ENCODE assay signal across 17 cellular contexts in the genomic region with DNA sequence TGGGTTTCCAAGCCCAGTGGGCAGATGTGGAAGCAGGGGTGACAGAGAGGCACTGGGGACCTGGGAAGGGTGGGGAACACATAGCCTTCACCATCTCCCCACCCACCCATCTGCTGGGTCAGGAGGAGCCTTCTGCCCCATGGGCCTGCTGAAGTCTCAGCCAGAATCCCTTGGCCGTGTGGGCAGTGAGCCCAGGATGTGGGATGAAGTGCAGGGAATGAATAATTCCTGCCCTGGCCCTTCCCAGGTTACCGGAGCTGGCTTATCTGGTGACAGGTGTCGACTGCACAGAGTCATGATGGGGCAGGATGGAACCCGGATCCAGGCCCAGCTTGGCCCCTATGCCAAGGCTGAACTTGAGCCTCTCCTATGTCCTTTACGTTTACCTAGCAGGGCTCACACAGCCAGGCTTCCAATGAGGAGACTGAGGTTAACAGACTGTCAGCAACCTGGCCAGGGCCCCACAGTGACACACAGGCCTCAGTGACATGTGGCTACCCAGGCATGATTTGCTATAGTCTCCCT. TPM values are rescaled to one million over a fixed set of nuclear protein-coding genes. Genes with fewer than 3 reads are reported as not detected.
"Had no signal": no experiment of that assay in that cellular context is flagged by ENCODE, and none has a peak within 500 bp of the region (broad histone marks: within the 10 kb centered on the region; RNA-seq: fewer than 3 reads in every experiment).

No MANE protein-coding gene starts in this region.

- H3K4me3 Mint-ChIP-seq: activated CD4-positive, alpha-beta memory T cell treated with anti-CD3 and anti-CD28 coated beads, Interleukin-2, amount 10 ng/mL, durations not matched to agents 7 days and 5 days; activated CD4-positive, alpha-beta T cell treated with anti-CD3 and anti-CD28 coated beads, Interleukin-2, amount 10 ng/mL, durations not matched to agents 24 days and 14 days; activated naive CD4-positive, alpha-beta T cell treated with anti-CD3 and anti-CD28 coated beads, Interleukin-2, amount 10 ng/mL, durations not matched to agents 7 days and 5 days; dendritic cell treated with granulocyte-macrophage colony-stimulating factor and Interleukin-4, amounts not matched to agents 40 ng/mL and 50 ng/mL, for 4 days; naive thymus-derived CD4-positive, alpha-beta T cell; neural crest cell; stimulated activated naive B cell treated with anti-CD40 and anti-IgM and Interleukin-4, amounts not matched to agents 10 μg/mL and 1 μg/mL and 100 μg/mL, for 72 hours had no signal

- H3K27ac Mint-ChIP-seq: activated CD4-positive, alpha-beta memory T cell treated with anti-CD3 and anti-CD28 coated beads, Interleukin-2, amount 10 ng/mL, durations not matched to agents 7 days and 5 days; activated CD4-positive, alpha-beta T cell treated with anti-CD3 and anti-CD28 coated beads, Interleukin-2, amount 10 ng/mL, durations not matched to agents 24 days and 14 days; activated naive CD4-positive, alpha-beta T cell treated with anti-CD3 and anti-CD28 coated beads, Interleukin-2, amount 10 ng/mL, durations not matched to agents 7 days and 5 days; dendritic cell treated with granulocyte-macrophage colony-stimulating factor and Interleukin-4, amounts not matched to agents 40 ng/mL and 50 ng/mL, for 4 days; stimulated activated naive B cell treated with anti-CD40 and anti-IgM and Interleukin-4, amounts not matched to agents 10 μg/mL and 1 μg/mL and 100 μg/mL, for 72 hours had no signal

- DNase-seq: activated CD4-positive, alpha-beta memory T cell treated with anti-CD3 and anti-CD28 coated beads, Interleukin-2, amount 10 ng/mL, durations not matched to agents 7 days and 5 days; activated CD4-positive, alpha-beta T cell treated with anti-CD3 and anti-CD28 coated beads, Interleukin-2, amount 10 ng/mL, durations not matched to agents 24 days and 14 days; activated effector memory CD4-positive, alpha-beta T cell treated with anti-CD3 and anti-CD28 coated beads, Interleukin-2, amount 50 U/mL, for 16 hours; activated naive CD4-positive, alpha-beta T cell treated with anti-CD3 and anti-CD28 coated beads, Interleukin-2, amount 10 ng/mL, durations not matched to agents 7 days and 5 days; effector CD4-positive, alpha-beta T cell; foreskin fibroblast; lower lobe of right lung; naive thymus-derived CD4-positive, alpha-beta T cell; stimulated activated CD4-positive, alpha-beta T cell treated with anti-CD3 and anti-CD28 coated beads, Interleukin-2, amount 100 ng/mL, for 48 hours; stimulated activated CD8-positive, alpha-beta memory T cell treated with anti-CD3 and anti-CD28 coated beads, Interleukin-4, amount 100 ng/mL, for 48 hours; stimulated activated naive B cell treated with anti-CD40 and anti-IgM and Interleukin-4, amounts not matched to agents 10 μg/mL and 1 μg/mL and 100 μg/mL, for 72 hours; transverse colon had no signal

- H3K27me3 Mint-ChIP-seq: activated CD4-positive, alpha-beta memory T cell treated with anti-CD3 and anti-CD28 coated beads, Interleukin-2, amount 10 ng/mL, durations not matched to agents 7 days and 5 days; activated CD4-positive, alpha-beta T cell treated with anti-CD3 and anti-CD28 coated beads, Interleukin-2, amount 10 ng/mL, durations not matched to agents 24 days and 14 days; activated naive CD4-positive, alpha-beta T cell treated with anti-CD3 and anti-CD28 coated beads, Interleukin-2, amount 10 ng/mL, durations not matched to agents 7 days and 5 days; dendritic cell treated with granulocyte-macrophage colony-stimulating factor and Interleukin-4, amounts not matched to agents 40 ng/mL and 50 ng/mL, for 4 days; naive thymus-derived CD4-positive, alpha-beta T cell; stimulated activated naive B cell treated with anti-CD40 and anti-IgM and Interleukin-4, amounts not matched to agents 10 μg/mL and 1 μg/mL and 100 μg/mL, for 72 hours had no signal

- H3K4me1 Mint-ChIP-seq: activated CD4-positive, alpha-beta T cell treated with anti-CD3 and anti-CD28 coated beads, Interleukin-2, amount 10 ng/mL, durations not matched to agents 24 days and 14 days had no signal

- H3K9me3 Mint-ChIP-seq: activated CD4-positive, alpha-beta memory T cell treated with anti-CD3 and anti-CD28 coated beads, Interleukin-2, amount 10 ng/mL, durations not matched to agents 7 days and 5 days; activated CD4-positive, alpha-beta T cell treated with anti-CD3 and anti-CD28 coated beads, Interleukin-2, amount 10 ng/mL, durations not matched to agents 24 days and 14 days; dendritic cell treated with granulocyte-macrophage colony-stimulating factor and Interleukin-4, amounts not matched to agents 40 ng/mL and 50 ng/mL, for 4 days; naive thymus-derived CD4-positive, alpha-beta T cell; neural crest cell; stimulated activated naive B cell treated with anti-CD40 and anti-IgM and Interleukin-4, amounts not matched to agents 10 μg/mL and 1 μg/mL and 100 μg/mL, for 72 hours had no signal

RNA-seq across cellular contexts. Expression of a gene that starts 30.5 kb away (rescaled TPM):
- total RNA-seq: epithelial cell of proximal tubule, neural crest cell, osteoblast, renal cortical epithelial cell had no signal
- polyA plus RNA-seq: naive thymus-derived CD4-positive, alpha-beta T cell had no signal
